ENCODE assay signal across 8 cellular contexts in the genomic region with DNA sequence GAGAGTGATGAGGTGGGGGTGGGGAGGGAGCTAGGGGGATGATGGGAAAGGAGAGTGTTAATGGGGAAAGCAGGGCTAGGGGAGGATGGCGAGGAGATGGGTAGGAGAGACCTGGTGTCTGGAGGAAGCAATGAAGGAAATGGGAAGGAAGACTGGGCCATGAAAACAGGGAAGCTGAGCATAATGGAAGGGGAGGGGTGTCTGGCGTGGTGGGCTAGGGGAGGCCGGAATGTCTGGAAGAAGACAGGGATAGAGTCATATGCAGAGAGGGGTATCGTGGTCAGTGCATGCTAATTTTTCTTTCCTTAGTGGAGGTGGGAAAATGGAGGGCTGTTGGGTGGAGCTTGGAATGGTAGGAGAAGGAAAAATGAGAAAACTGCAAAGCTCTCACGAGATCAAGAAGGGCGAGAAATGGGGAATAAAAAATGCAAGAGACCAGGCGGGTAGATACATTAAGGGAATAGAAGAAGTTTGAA. TPM values are rescaled to one million over a fixed set of nuclear protein-coding genes. Genes with fewer than 3 reads are reported as not detected.
A peak's percentile ranks its signal among the peaks of the same experiment; 100 is the strongest.
DNase-seq lines count a peak whose midpoint lies in the region; ATAC-seq and TF ChIP-seq lines count a peak whose summit lies in the region.

No MANE protein-coding gene starts in this region.

- no peaks in the 10 kb centered on the region for H3K9me3 Mint-ChIP-seq in chondrocyte (ENCODE audit: low read depth)

- H3K27me3 ChIP-seq in MG63 (no peaks in the 10 kb centered on the region), mucosa of stomach (ENCODE audit: control insufficient read depth, insufficient read depth, low read length) (no peaks in the 10 kb centered on the region)

- no peak for TF ChIP-seq CTCF in chondrocyte (IDR thresholded peaks at IDR 0.05)

- peak overlapping the region; percentile 96 for H3K27ac Mint-ChIP-seq in chondrocyte (ENCODE audit: unreplicated experiment)

- H3K4me1 ChIP-seq in mucosa of stomach (ENCODE audit: control insufficient read depth, insufficient read depth, low read length): peaks cover 36% of the 10 kb centered on the region

- H3K36me3 ChIP-seq in MG63 (peaks cover 11% of the 10 kb centered on the region), mucosa of stomach (ENCODE audit: control insufficient read depth, insufficient read depth, low read length) (peaks cover 21% of the 10 kb centered on the region)

- in situ Hi-C loops in Caki2 (cut with HindIII; ENCODE audit: low pct_unique_long_range_greater_than_20kb, low sequenced_read_pairs): no loop called here

- peak overlapping the region; percentile 67 for H3K4me3 ChIP-seq in MG63
- peak overlapping the region; percentile 72 for H3K4me3 ChIP-seq in mucosa of stomach (ENCODE audit: low read length)

- H3K4me1 Mint-ChIP-seq in chondrocyte (ENCODE audit: low read depth): peaks cover 47% of the 10 kb centered on the region

- ATAC-seq in GM21423 (IDR thresholded peaks at IDR 0.05; ENCODE audit: unreplicated experiment): no peak

- H3K27me3 Mint-ChIP-seq in chondrocyte (ENCODE audit: low read depth): no peaks in the 10 kb centered on the region

- H3K9ac ChIP-seq in mucosa of stomach (ENCODE audit: low read length): peak overlapping the region; percentile 65

- H3K36me3 Mint-ChIP-seq in chondrocyte (ENCODE audit: low read depth): peaks cover 18% of the 10 kb centered on the region

- DNase-seq in Caki2 (ENCODE audit: low read depth) (peak; percentile 27), MG63 (no peak), chondrocyte (ENCODE audit: low spot score) (no peak), NOMO-1 treated with DMSO at 0.1 percent for 48 hours (lab: John Stamatoyannopoulos, UW; ENCODE audit: unreplicated experiment) (no peak), C1 segment of cervical spinal cord (lab: John Stamatoyannopoulos, UW) (no peak), NCI-H1930 (lab: John Stamatoyannopoulos, UW) (no peak)

- H3K4me3 Mint-ChIP-seq in chondrocyte (ENCODE audit: unreplicated experiment): peak overlapping the region; percentile 96

- no peaks in the 10 kb centered on the region for H3K9me3 ChIP-seq in MG63
- H3K9me3 ChIP-seq in mucosa of stomach (ENCODE audit: control insufficient read depth, low read length): no peaks in the 10 kb centered on the region

RNA-seq across cellular contexts. Expression of gene KLHDC3, which starts 0.4 kb away (rescaled TPM):
- 140 and 145 TPM in 2 replicates for total RNA-seq in Caki2 (2014; rRNA removed; shearing (Covaris generic); ENCODE audit: low replicate concordance)
- 34.4 and 51.7 TPM in 2 replicates for total RNA-seq in MG63 (2014; rRNA removed; shearing (Covaris generic); ENCODE audit: low replicate concordance)
- 66.3 to 96.9 TPM (median 90.3 TPM) in 3 replicates for total RNA-seq in chondrocyte

RNA-seq across cellular contexts. Expression of gene MEA1, which starts 0.7 kb away (rescaled TPM):
- total RNA-seq in Caki2 (2014; rRNA removed; shearing (Covaris generic); ENCODE audit: low replicate concordance): 192 and 200 TPM in 2 replicates
- total RNA-seq in MG63 (2014; rRNA removed; shearing (Covaris generic); ENCODE audit: low replicate concordance): 62.9 and 75.6 TPM in 2 replicates
- total RNA-seq in chondrocyte: 71.1 to 86.2 TPM (median 71.6 TPM) in 3 replicates

RNA-seq across cellular contexts. Expression of gene RRP36, which starts 7.0 kb away (rescaled TPM):
- 79.1 and 98.6 TPM in 2 replicates for total RNA-seq in Caki2 (2014; rRNA removed; shearing (Covaris generic); ENCODE audit: low replicate concordance)
- 45.4 and 73.7 TPM in 2 replicates for total RNA-seq in MG63 (2014; rRNA removed; shearing (Covaris generic); ENCODE audit: low replicate concordance)
- 58.6 to 75.2 TPM (median 63.2 TPM) in 3 replicates for total RNA-seq in chondrocyte

RNA-seq across cellular contexts. Expression of gene PPP2R5D, which starts 30.1 kb away (rescaled TPM):
- 41.1 and 50.7 TPM in 2 replicates for total RNA-seq in Caki2 (2014; rRNA removed; shearing (Covaris generic); ENCODE audit: low replicate concordance)
- total RNA-seq in MG63 (2014; rRNA removed; shearing (Covaris generic); ENCODE audit: low replicate concordance): 27.4 and 37.3 TPM in 2 replicates
- 34.0 to 40.4 TPM (median 39.3 TPM) in 3 replicates for total RNA-seq in chondrocyte

RNA-seq across cellular contexts. Expression of gene PEX6, which starts 35.5 kb away (rescaled TPM):
- total RNA-seq in Caki2 (2014; rRNA removed; shearing (Covaris generic); ENCODE audit: low replicate concordance): 29.2 and 31.4 TPM in 2 replicates
- total RNA-seq in MG63 (2014; rRNA removed; shearing (Covaris generic); ENCODE audit: low replicate concordance): 17.7 and 33.5 TPM in 2 replicates
- total RNA-seq in chondrocyte: 16.0 to 30.5 TPM (median 17.0 TPM) in 3 replicates
